Comparison of ENCODE assay signal across 8 cellular contexts in genomic region chr3:128123231-128123537, GRCh38. TPM values are rescaled to one million over a fixed set of nuclear protein-coding genes. Genes with fewer than 3 reads are reported as not detected.
DNase-seq lines count a peak whose midpoint lies in the region; ATAC-seq and TF ChIP-seq lines count a peak whose summit lies in the region.

No MANE protein-coding gene starts in this region.

- TF ChIP-seq POLR2A in stomach (IDR thresholded peaks at IDR 0.05), result no peak

- peaks cover 34% of the 10 kb centered on the region for H3K4me1 Mint-ChIP-seq in activated CD4-positive, alpha-beta T cell treated with anti-CD3 and anti-CD28 coated beads for 36 hours

- TF ChIP-seq CTCF in WI38 (IDR thresholded peaks at IDR 0.05; ENCODE audit: low read depth, low read length), result no peak
- TF ChIP-seq CTCF in hepatocyte (IDR thresholded peaks at IDR 0.05; ENCODE audit: poor library complexity), result no peak
- no peak for TF ChIP-seq CTCF in stomach (IDR thresholded peaks at IDR 0.05)

- WGBS in hepatocyte (ENCODE audit: low lambda C conversion rate, missing lambda C conversion rate), result under 1% methylated on average over 19 of the region's 20 CpGs
- WGBS in stomach, 5 donors, result 0 to 2% (median 1%) methylated on average over 11 to 20 of the region's 20 CpGs

- no peaks in the 10 kb centered on the region for H3K27me3 Mint-ChIP-seq in activated CD4-positive, alpha-beta T cell treated with anti-CD3 and anti-CD28 coated beads for 36 hours

- ATAC-seq in activated CD4-positive, alpha-beta T cell treated with anti-CD3 and anti-CD28 coated beads for 36 hours, result no peak

- peak overlapping the region; percentile 27 for H2AFZ ChIP-seq in hepatocyte

- H3K9me3 Mint-ChIP-seq in activated CD4-positive, alpha-beta T cell treated with anti-CD3 and anti-CD28 coated beads for 36 hours (ENCODE audit: low read depth), result no peaks in the 10 kb centered on the region

- no peaks in the 10 kb centered on the region for H4K20me1 ChIP-seq in hepatocyte (ENCODE audit: insufficient read depth, poor library complexity, severe bottlenecking)

- H3K36me3 ChIP-seq in hepatocyte (replicated peaks; ENCODE audit: insufficient read depth, low read depth), result no peaks in the 10 kb centered on the region
- H3K36me3 ChIP-seq in stomach, result peaks cover 0 to 9% (median 6%) of the 10 kb centered on the region in 4 donors

- no peaks in the 10 kb centered on the region for H3K27me3 ChIP-seq in hepatocyte
- H3K27me3 ChIP-seq in stomach, result no peaks in the 10 kb centered on the region

- H3K9me2 ChIP-seq in hepatocyte (replicated peaks; ENCODE audit: insufficient read depth), result no peaks in the 10 kb centered on the region

- H3K27ac Mint-ChIP-seq in activated CD4-positive, alpha-beta T cell treated with anti-CD3 and anti-CD28 coated beads for 36 hours, result peak overlapping the region; percentile 94

- H3K79me2 ChIP-seq in hepatocyte, result peaks cover 17% of the 10 kb centered on the region

- CTCF ChIA-PET in activated CD4-positive, alpha-beta T cell treated with anti-CD3 and anti-CD28 coated beads for 36 hours (lab: Charles Lee), result interaction anchor here (0.9 to 2.3 kb wide), 10 partner anchors 10 to 665 kb away, joined by 3 to 10 read pairs (median 4); no protein-coding TSS in a partner anchor

- intact Hi-C loops in activated CD4-positive, alpha-beta T cell treated with anti-CD3 and anti-CD28 coated beads for 36 hours (cut with DNase I, micrococcal nuclease), result loop anchor here (1.0 to 5.0 kb wide), 11 partner anchors 11 to 1989 kb away; partner anchors contain the start of genes ABTB1 (in 1 of the 2), ACAD9 (in 1 of the 2), CNBP (in 1 of the 2) and EEFSEC (in 1 of the 2)
- intact Hi-C loops in stomach (cut with DNase I; ENCODE audit: low total_unique reads), result no loop called here

- no peak for TF ChIP-seq EP300 in stomach (IDR thresholded peaks at IDR 0.05)

- H3K9me3 ChIP-seq in hepatocyte (ENCODE audit: low read depth), result no peaks in the 10 kb centered on the region
- no peaks in the 10 kb centered on the region for H3K9me3 ChIP-seq in stomach

- DNase-seq in activated CD4-positive, alpha-beta T cell treated with anti-CD3 and anti-CD28 coated beads for 36 hours, result no peak
- DNase-seq in activated CD4-positive, alpha-beta T cell treated with anti-CD3 and anti-CD28 coated beads for 48 hours, result no peak
- DNase-seq in hepatocyte (ENCODE audit: low spot score) (no peak), stomach (no peak), pons (ENCODE audit: low spot score) (no peak), GF-D8 (lab: John Stamatoyannopoulos, UW) (no peak)
- no peak for DNase-seq in stimulated activated CD4-positive, alpha-beta T cell treated with anti-CD3 and anti-CD28 coated beads, Interleukin-2, amount 100 ng/mL, for 48 hours

- POLR2A ChIA-PET in activated CD4-positive, alpha-beta T cell treated with anti-CD3 and anti-CD28 coated beads for 36 hours (lab: Charles Lee), result interaction anchor here (0.6 to 1.9 kb wide), 3 partner anchors 10 to 30 kb away, joined by 4 to 13 read pairs (median 10); partner anchors contain the start of gene EEFSEC

- no peaks in the 10 kb centered on the region for H3K4me1 ChIP-seq in hepatocyte (ENCODE audit: insufficient read depth)
- peaks cover 10 to 23% (median 17%) of the 10 kb centered on the region in 4 donors for H3K4me1 ChIP-seq in stomach

- peaks cover 37% of the 10 kb centered on the region for H3K36me3 Mint-ChIP-seq in activated CD4-positive, alpha-beta T cell treated with anti-CD3 and anti-CD28 coated beads for 36 hours (ENCODE audit: low read depth)

- H3K4me3 ChIP-seq in WI38 (ENCODE audit: low read depth, low read length) (peak overlapping the region; percentile 94), hepatocyte (peak overlapping the region; percentile 46), stomach (peak overlapping the region; percentile 92 to 97 (median 92))

- peak overlapping the region; percentile 99 for H3K4me3 Mint-ChIP-seq in activated CD4-positive, alpha-beta T cell treated with anti-CD3 and anti-CD28 coated beads for 36 hours

- H3K27ac ChIP-seq in hepatocyte, result peak overlapping the region; percentile 76
- H3K27ac ChIP-seq in stomach, result peak overlapping the region; percentile 17 to 83 (median 77)

- peak overlapping the region; percentile 89 for H3K4me2 ChIP-seq in hepatocyte

RNA-seq across cellular contexts. Expression of gene RUVBL1, which starts 0.4 kb away (rescaled TPM):
- total RNA-seq in activated CD4-positive, alpha-beta T cell treated with anti-CD3 and anti-CD28 coated beads for 36 hours, result 10 to 100 TPM; 97.0 to 99.9 TPM
- total RNA-seq in hepatocyte (29.7 and 29.9 TPM in 2 replicates), stomach (10 to 100 TPM in 2 of 5 donors, 1 to 10 TPM in 2, not detected in 1; 3.5 to 26.4 (median 9.2) TPM)
- polyA plus RNA-seq in hepatocyte (33.5 and 37.2 TPM in 2 replicates), stomach (10 to 100 TPM; 12.7 to 17.8 (median 14.6) TPM)

RNA-seq across cellular contexts. Expression of gene EEFSEC, which starts 30.1 kb away (rescaled TPM):
- total RNA-seq in activated CD4-positive, alpha-beta T cell treated with anti-CD3 and anti-CD28 coated beads for 36 hours, result 10 to 100 TPM; 19.6 to 20.7 TPM
- 9.2 and 9.8 TPM in 2 replicates for total RNA-seq in hepatocyte
- polyA plus RNA-seq in hepatocyte, result 16.4 and 17.5 TPM in 2 replicates
- 10 to 100 TPM in 4 of 5 donors, 1 to 10 TPM in 1; 5.0 to 39.1 (median 19.2) TPM for total RNA-seq in stomach
- polyA plus RNA-seq in stomach, result 10 to 100 TPM in 1 of 3 donors, 1 to 10 TPM in 2; 8.0 to 12.2 (median 9.2) TPM
